ENCODE assay signal across 8 cellular contexts in the genomic region with DNA sequence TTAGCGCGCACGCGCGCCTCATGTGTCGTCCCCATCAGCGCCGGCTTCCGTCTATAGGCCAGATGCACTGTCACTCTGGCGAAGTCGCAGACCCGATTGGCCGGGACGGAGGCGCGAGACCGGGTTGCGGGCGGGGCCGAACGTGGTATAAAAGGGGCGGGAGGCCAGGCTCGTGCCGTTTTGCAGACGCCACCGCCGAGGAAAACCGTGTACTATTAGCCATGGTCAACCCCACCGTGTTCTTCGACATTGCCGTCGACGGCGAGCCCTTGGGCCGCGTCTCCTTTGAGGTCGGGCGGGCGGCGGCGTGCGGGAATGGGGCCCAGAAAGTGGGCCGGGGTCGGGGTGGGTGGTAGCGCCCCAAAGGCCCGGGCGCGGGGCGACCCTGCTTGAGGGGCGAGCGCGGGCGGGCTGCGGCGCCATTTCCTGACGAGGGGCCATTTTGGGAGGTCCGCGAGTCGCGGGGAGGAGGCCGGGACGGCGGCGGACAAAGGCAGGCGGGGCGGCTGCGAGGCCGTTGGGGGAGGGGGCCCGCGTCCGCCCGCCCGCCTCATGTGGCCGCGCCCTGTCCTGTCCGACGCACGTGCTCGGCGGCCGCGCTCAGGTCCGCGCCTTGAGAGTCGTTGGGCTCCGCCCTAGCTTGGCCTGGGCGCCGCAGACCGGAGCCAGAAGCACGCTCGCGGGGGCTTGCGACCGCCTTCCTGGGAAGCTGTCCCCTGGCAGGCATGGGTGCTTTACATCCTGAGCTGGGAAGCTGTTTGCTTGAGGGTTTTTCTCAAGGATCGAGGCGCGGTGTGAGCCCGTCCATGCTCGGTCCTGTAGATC. TPM values are rescaled to one million over a fixed set of nuclear protein-coding genes. Genes with fewer than 3 reads are reported as not detected.
DNase-seq lines count a peak whose midpoint lies in the region; ATAC-seq and TF ChIP-seq lines count a peak whose summit lies in the region.

Gene PPIA, plus strand, starts transcription at position 178 of the 825 bp plus-strand sequence. Its CDS starts 44 bp downstream, at position 222.

- H3K9me3 ChIP-seq in ovary (no peaks in the 10 kb centered on the region), thymus (ENCODE audit: control insufficient read depth) (no peaks in the 10 kb centered on the region)

- WGBS in ovary, 3 donors, result 1% methylated on average over 72 to 99 of the region's 99 CpGs
- under 1% methylated on average over 99 of the region's 99 CpGs for WGBS in thymus

- TF ChIP-seq CTCF in GM12865 (IDR thresholded peaks at IDR 0.05; ENCODE audit: insufficient read depth, low read depth, low read length, missing control alignments), result no peak
- TF ChIP-seq CTCF in ovary (IDR thresholded peaks at IDR 0.05), result peak in 1 of 3 donors; percentile 13

- intact Hi-C loops in Right ventricle myocardium inferior (cut with DNase I), result loop anchor here (1.0 to 2.0 kb wide), 5 partner anchors 28 to 214 kb away; partner anchors contain the start of genes OGDH, TMED4 and ZMIZ2
- intact Hi-C loops in ovary (cut with DNase I), result loop anchor here in 3 of 4 donors (2.0 to 5.0 kb wide), 4 partner anchors 34 to 51 kb away; partner anchors contain the start of genes H2AZ2 (in 1 of the 3) and ZMIZ2 (in 1 of the 3)

- no peak for TF ChIP-seq EP300 in ovary (IDR thresholded peaks at IDR 0.05)

- DNase-seq in GM12865 (ENCODE audit: low read depth) (peak; percentile 100), NCI-H1417 treated with DMSO at 0.1 percent for 48 hours (lab: John Stamatoyannopoulos, UW) (peak; percentile 89), SW 1271 (lab: John Stamatoyannopoulos, UW) (peak; percentile 91 to 95), Right ventricle myocardium inferior (ENCODE audit: missing footprints) (peak; percentile 99), ovary (peak; percentile 98 to 99 (median 99))
- peak; percentile 98 for DNase-seq in activated naive CD8-positive, alpha-beta T cell treated with anti-CD3 and anti-CD28 coated beads, Interleukin-2, amount 50 U/mL, for 16 hours (ENCODE audit: low read depth, low spot score)

- peak within 1 kb of the TSS; percentile 99 for H3K4me3 ChIP-seq in GM12865 (ENCODE audit: low read depth, low read length)
- H3K4me3 ChIP-seq in ovary, result peak within 1 kb of the TSS; percentile 79
- peak within 1 kb of the TSS; percentile 52 for H3K4me3 ChIP-seq in thymus (ENCODE audit: low read length)

- H3K27me3 ChIP-seq in ovary, result no peaks in the 10 kb centered on the region
- no peaks in the 10 kb centered on the region for H3K27me3 ChIP-seq in thymus (ENCODE audit: control insufficient read depth, insufficient read depth)

- peaks cover 3% of the 10 kb centered on the region for H3K4me1 ChIP-seq in ovary (ENCODE audit: insufficient read depth)
- peaks cover 6% of the 10 kb centered on the region for H3K4me1 ChIP-seq in thymus (ENCODE audit: control insufficient read depth, insufficient read depth, low read length)

- H3K36me3 ChIP-seq in ovary, result no peaks in the 10 kb centered on the region
- H3K36me3 ChIP-seq in thymus (ENCODE audit: control insufficient read depth, insufficient read depth), result peaks cover 7% of the 10 kb centered on the region

- H3K27ac ChIP-seq in ovary, result peak within 1 kb of the TSS; percentile 93 to 95
- H3K27ac ChIP-seq in thymus (ENCODE audit: low read depth), result peak within 1 kb of the TSS; percentile 98

- TF ChIP-seq POLR2A in ovary (IDR thresholded peaks at IDR 0.05), result peak; percentile 81

- ATAC-seq in HG02759 (IDR thresholded peaks at IDR 0.05; ENCODE audit: unreplicated experiment) (peak; percentile 88), Right ventricle myocardium inferior (peak; percentile 96)

RNA-seq across cellular contexts. Expression of gene PPIA, which starts in this region (rescaled TPM):
- total RNA-seq in Right ventricle myocardium inferior, result 524 TPM
- 1,000 to 10,000 TPM in 1 of 7 donors, 100 to 1,000 TPM in 6; 644 to 1,200 (median 790) TPM for total RNA-seq in ovary
- polyA plus RNA-seq in ovary, result 1,000 to 10,000 TPM; 1,452 to 2,091 TPM
- polyA plus RNA-seq in thymus, result 2,685 TPM

Comparison
In these comparisons a context has a peak if more than half of its experiments do, and no peak if none do; other contexts are left out.
1. Peak in every context shown above with its lines: DNase-seq, ATAC-seq, H3K4me3 ChIP-seq and H3K27ac ChIP-seq.